In genomic region chr1:1601564-1602320, GRCh38 we compare ENCODE assay signal across 29 cellular contexts. TPM values are rescaled to one million over a fixed set of nuclear protein-coding genes. Genes with fewer than 3 reads are reported as not detected.
DNase-seq lines count a peak whose midpoint lies in the region; ATAC-seq and TF ChIP-seq lines count a peak whose summit lies in the region.
"Had no signal": no experiment of that assay in that cellular context is flagged by ENCODE, and none has a peak within 500 bp of the region (broad histone marks: within the 10 kb centered on the region; RNA-seq: fewer than 3 reads in every experiment).

No MANE protein-coding gene starts in this region.

- no peak for TF ChIP-seq CTCF in CD4-positive, alpha-beta T cell (IDR thresholded peaks at IDR 0.05)
- TF ChIP-seq CTCF in OCI-LY3 (IDR thresholded peaks at IDR 0.05; ENCODE audit: low read depth, low read length): no peak

- H2AK5ac ChIP-seq in neuronal stem cell (ENCODE audit: low read depth, low read length): peak overlapping the region; percentile 71

- no CpG with 5 or more reads among the region's 15 CpGs for WGBS in neuronal stem cell (ENCODE audit: extremely low coverage in 2 of 2, insufficient read length in 2 of 2, insufficient replicate concordance in 1 of 2), 2 donors
- WGBS in aorta, 2 donors: 86 to 88% methylated on average over 15 of the region's 15 CpGs

- H3K27me3 Mint-ChIP-seq in CD4-positive, alpha-beta T cell: no peaks in the 10 kb centered on the region

- peaks cover 36% of the 10 kb centered on the region for H3K4me1 ChIP-seq in OCI-LY3 (ENCODE audit: low read length)
- H3K4me1 ChIP-seq in neuronal stem cell (ENCODE audit: control insufficient read depth in 2 of 2, insufficient read depth in 1 of 2, low read depth in 1 of 2, low read length in 2 of 2): peaks cover 10 to 22% of the 10 kb centered on the region in 2 donors
- no peaks in the 10 kb centered on the region for H3K4me1 ChIP-seq in aorta (ENCODE audit: control insufficient read depth in 1 of 2, insufficient read depth in 2 of 2, low read length in 2 of 2)

- DNase-seq in CD4-positive, alpha-beta T cell: no peak
- DNase-seq in neuronal stem cell (ENCODE audit: low spot score) (no peak), pons (ENCODE audit: low spot score) (no peak), aorta (no peak)
- DNase-seq in activated effector memory CD4-positive, alpha-beta T cell treated with Interleukin-2 at 50 U/mL for 16 hours: no peak
- DNase-seq: activated CD4-positive, alpha-beta T cell treated with anti-CD3 and anti-CD28 coated beads, Interleukin-2, amount 10 ng/mL, durations not matched to agents 7 days and 5 days; activated CD8-positive, alpha-beta memory T cell treated with anti-CD3 and anti-CD28 coated beads, Interleukin-2, amount 10 ng/mL, durations not matched to agents 7 days and 5 days; activated naive CD4-positive, alpha-beta T cell treated with anti-CD3 and anti-CD28 coated beads, Interleukin-2, amount 50 U/mL, for 16 hours; activated T-cell treated with anti-CD3 and anti-CD28 coated beads, Interleukin-2, amount 50 U/mL, for 72 hours; amygdala; EL; H9; naive thymus-derived CD8-positive, alpha-beta T cell; NCI-H1417; NCI-H2081; NCI-H226; right cardiac atrium; stimulated activated CD4-positive, alpha-beta T cell treated with anti-CD3 and anti-CD28 coated beads, Interleukin-12 subunit alpha, Interleukin-12 subunit beta, amount 100 ng/mL, for 4 hours; stimulated activated CD4-positive, alpha-beta T cell treated with anti-CD3 and anti-CD28 coated beads, Interleukin-4, amount 100 ng/mL, for 24 hours; stimulated activated naive CD4-positive, alpha-beta T cell treated with Interleukin-2 at 50 U/mL for 16 hours had no signal

- peak overlapping the region; percentile 20 for H3K27ac Mint-ChIP-seq in CD4-positive, alpha-beta T cell
- H3K27ac Mint-ChIP-seq: activated CD4-positive, alpha-beta T cell treated with anti-CD3 and anti-CD28 coated beads, Interleukin-2, amount 10 ng/mL, durations not matched to agents 7 days and 5 days; activated CD8-positive, alpha-beta memory T cell treated with anti-CD3 and anti-CD28 coated beads, Interleukin-2, amount 10 ng/mL, durations not matched to agents 7 days and 5 days; activated T-cell treated with anti-CD3 and anti-CD28 coated beads, Interleukin-2, amount 50 U/mL, for 72 hours; H9; mesothelial cell of epicardium; naive thymus-derived CD8-positive, alpha-beta T cell had no signal

- no peaks in the 10 kb centered on the region for H3K36me3 Mint-ChIP-seq in CD4-positive, alpha-beta T cell (ENCODE audit: low read depth)
- H3K36me3 Mint-ChIP-seq: activated CD8-positive, alpha-beta memory T cell treated with anti-CD3 and anti-CD28 coated beads, Interleukin-2, amount 10 ng/mL, durations not matched to agents 7 days and 5 days; mesothelial cell of epicardium; naive thymus-derived CD8-positive, alpha-beta T cell had no signal

- no peak overlapping the region for H2BK12ac ChIP-seq in neuronal stem cell (ENCODE audit: low read length)

- H3K79me1 ChIP-seq in neuronal stem cell (ENCODE audit: low read depth, low read length): peaks cover 2% of the 10 kb centered on the region

- peaks cover 10% of the 10 kb centered on the region for H3K4me1 Mint-ChIP-seq in CD4-positive, alpha-beta T cell (ENCODE audit: low read depth)

- H2AFZ ChIP-seq in OCI-LY3 (ENCODE audit: low read depth, low read length): no peak overlapping the region
- H2AFZ ChIP-seq in neuronal stem cell (ENCODE audit: low read length): no peak overlapping the region

- no peaks in the 10 kb centered on the region for H3K9me3 ChIP-seq in CD4-positive, alpha-beta T cell (ENCODE audit: control insufficient read depth, low read length)
- no peaks in the 10 kb centered on the region for H3K9me3 ChIP-seq in OCI-LY3 (ENCODE audit: insufficient read depth, low read length)
- peaks cover 0 to 2% of the 10 kb centered on the region in 2 donors for H3K9me3 ChIP-seq in neuronal stem cell (replicated peaks in 1 of 2; ENCODE audit: control insufficient read depth in 2 of 2, insufficient read depth in 1 of 2, low read depth in 1 of 2, low read length in 2 of 2)
- H3K9me3 ChIP-seq in aorta (ENCODE audit: control insufficient read depth, low read length): no peaks in the 10 kb centered on the region
- H3K9me3 ChIP-seq: pancreas, thoracic aorta, vagina had no signal

- no peaks in the 10 kb centered on the region for H3K27me3 ChIP-seq in CD4-positive, alpha-beta T cell (ENCODE audit: control insufficient read depth, insufficient read depth, low read length)
- 0 out of 2 replicates have a peak, but pooled peaks cover 4% of the 10 kb centered on the region for H3K27me3 ChIP-seq in OCI-LY3 (ENCODE audit: low read depth, low read length)
- peaks cover 20 to 52% (median 26%) of the 10 kb centered on the region in 3 experiments for H3K27me3 ChIP-seq in neuronal stem cell (ENCODE audit: control insufficient read depth in 3 of 3, insufficient read depth in 3 of 3, low read depth in 1 of 3, low read length in 3 of 3)
- H3K27me3 ChIP-seq in aorta (ENCODE audit: control insufficient read depth in 1 of 2, insufficient read depth in 2 of 2, low read length in 1 of 2): no peaks in the 10 kb centered on the region
- H3K27me3 ChIP-seq: pancreas had no signal

- H3K4me3 Mint-ChIP-seq in CD4-positive, alpha-beta T cell: no peak overlapping the region
- H3K4me3 Mint-ChIP-seq: activated CD4-positive, alpha-beta T cell treated with anti-CD3 and anti-CD28 coated beads, Interleukin-2, amount 10 ng/mL, durations not matched to agents 7 days and 5 days; activated CD8-positive, alpha-beta memory T cell treated with anti-CD3 and anti-CD28 coated beads, Interleukin-2, amount 10 ng/mL, durations not matched to agents 7 days and 5 days; dendritic cell treated with granulocyte-macrophage colony-stimulating factor and Interleukin-4, amounts not matched to agents 40 ng/mL and 50 ng/mL, for 4 days had no signal

- no peaks in the 10 kb centered on the region for H3K79me2 ChIP-seq in OCI-LY3 (ENCODE audit: low read length)

- H4K91ac ChIP-seq in neuronal stem cell (ENCODE audit: low read depth, low read length, poor library complexity): no peak overlapping the region

- POLR2A ChIA-PET in CD4-positive, alpha-beta T cell (lab: Charles Lee): interaction anchor here (1.8 to 3.4 kb wide), 2 partner anchors 13 to 28 kb away, joined by 4 to 22 read pairs; partner anchors contain the start of gene MIB2

- no peak overlapping the region for H2BK5ac ChIP-seq in neuronal stem cell (ENCODE audit: low read length)

- H2BK120ac ChIP-seq in neuronal stem cell (ENCODE audit: low read depth, low read length): no peak overlapping the region

- H3K4ac ChIP-seq in neuronal stem cell (ENCODE audit: low read length): no peak overlapping the region

- H3K4me2 ChIP-seq in OCI-LY3 (ENCODE audit: low read length) (peak overlapping the region; percentile 78), neuronal stem cell (ENCODE audit: insufficient read depth, low read length, poor library complexity, severe bottlenecking) (no peak overlapping the region)

- H2BK15ac ChIP-seq in neuronal stem cell (ENCODE audit: low read length): no peak overlapping the region

- H3K9ac ChIP-seq in OCI-LY3 (ENCODE audit: low read length) (no peak overlapping the region), neuronal stem cell (ENCODE audit: low read depth, low read length, poor library complexity) (no peak overlapping the region)

- CTCF ChIA-PET in CD4-positive, alpha-beta T cell (lab: Charles Lee): no interaction called here

- no peak overlapping the region for H4K8ac ChIP-seq in neuronal stem cell (ENCODE audit: low read depth, low read length)

- no peak overlapping the region for H3K14ac ChIP-seq in neuronal stem cell (ENCODE audit: low read length)

- no peak overlapping the region for H3K27ac ChIP-seq in CD4-positive, alpha-beta T cell (ENCODE audit: low read depth, low read length)
- H3K27ac ChIP-seq in OCI-LY3 (ENCODE audit: low read length) (no peak overlapping the region), neuronal stem cell (replicated peaks; ENCODE audit: low read length) (no peak overlapping the region), aorta (ENCODE audit: low read depth in 1 of 2, low read length in 2 of 2) (no peak overlapping the region)
- H3K27ac ChIP-seq: cardiac muscle cell, pancreas, thoracic aorta, vagina had no signal

- H3K4me3 ChIP-seq in OCI-LY3 (ENCODE audit: low read length) (no peak overlapping the region), neuronal stem cell (ENCODE audit: low read length in 2 of 2) (no peak overlapping the region), aorta (ENCODE audit: low read length in 2 of 2) (no peak overlapping the region)
- H3K4me3 ChIP-seq: pancreas, thoracic aorta, vagina had no signal

- no peaks in the 10 kb centered on the region for H3K9me3 Mint-ChIP-seq in CD4-positive, alpha-beta T cell
- H3K9me3 Mint-ChIP-seq: activated CD4-positive, alpha-beta T cell treated with anti-CD3 and anti-CD28 coated beads, Interleukin-2, amount 10 ng/mL, durations not matched to agents 7 days and 5 days; activated T-cell treated with anti-CD3 and anti-CD28 coated beads, Interleukin-2, amount 50 U/mL, for 72 hours; dendritic cell treated with granulocyte-macrophage colony-stimulating factor and Interleukin-4, amounts not matched to agents 40 ng/mL and 50 ng/mL, for 4 days; H9; mesothelial cell of epicardium; naive thymus-derived CD8-positive, alpha-beta T cell; T-helper 2 cell treated with Interferon-gamma antibody and Interleukin-4, amounts not matched to agents 5 μg/mL and 100 μg/mL, for 36 hours had no signal

- no peaks in the 10 kb centered on the region for H3K36me3 ChIP-seq in OCI-LY3 (replicated peaks; ENCODE audit: low read depth, low read length)
- no peaks in the 10 kb centered on the region for H3K36me3 ChIP-seq in neuronal stem cell (replicated peaks in 1 of 2; ENCODE audit: control insufficient read depth in 2 of 2, insufficient read depth in 2 of 2, low read length in 2 of 2)
- no peaks in the 10 kb centered on the region for H3K36me3 ChIP-seq in aorta (ENCODE audit: control insufficient read depth in 1 of 2, insufficient read depth in 2 of 2, low read length in 1 of 2)
- H3K36me3 ChIP-seq: cardiac muscle cell, pancreas, thoracic aorta, vagina had no signal

- H3K23ac ChIP-seq in neuronal stem cell (ENCODE audit: low read depth, low read length, poor library complexity): peak overlapping the region; percentile 73

- intact Hi-C loops in CD4-positive, alpha-beta T cell (cut with DNase I, micrococcal nuclease): no loop called here
- intact Hi-C loops in aorta (cut with DNase I): no loop called here

- H4K20me1 ChIP-seq in OCI-LY3 (ENCODE audit: insufficient read depth, low read length): no peaks in the 10 kb centered on the region

- H3K18ac ChIP-seq in neuronal stem cell (ENCODE audit: low read length): no peak overlapping the region

- no peak for ATAC-seq in CD4-positive, alpha-beta T cell (ENCODE audit: poor library complexity)
- ATAC-seq in aorta (ENCODE audit: low FRiP score): no peak
- ATAC-seq: activated CD8-positive, alpha-beta memory T cell treated with anti-CD3 and anti-CD28 coated beads, Interleukin-2, amount 10 ng/mL, durations not matched to agents 7 days and 5 days; activated T-cell treated with anti-CD3 and anti-CD28 coated beads, Interleukin-2, amount 50 U/mL, for 72 hours; naive thymus-derived CD8-positive, alpha-beta T cell; pancreas; right cardiac atrium; SK-N-SH treated with all-trans-retinoic acid at 6 μM for 48 hours had no signal

RNA-seq across cellular contexts. Expression of gene FNDC10, which starts 1.8 kb away (rescaled TPM):
- 1 to 10 TPM; 1.0 to 1.3 TPM for total RNA-seq in CD4-positive, alpha-beta T cell
- 12.4 TPM for polyA plus RNA-seq in neuronal stem cell (2013, experiment 1 of 2)
- 11.8 TPM for polyA plus RNA-seq in neuronal stem cell (2013, experiment 2 of 2)
- 1 to 10 TPM; 1.2 to 3.0 TPM for total RNA-seq in aorta
- under 1 TPM; 0.38 to 0.50 TPM for polyA plus RNA-seq in aorta

RNA-seq across cellular contexts. Expression of gene MIB2, which starts 13.6 kb away (rescaled TPM):
- total RNA-seq in CD4-positive, alpha-beta T cell: 10 to 100 TPM; 58.3 to 59.4 TPM
- 60.6 TPM for polyA plus RNA-seq in neuronal stem cell (2013, experiment 1 of 2)
- 58.5 TPM for polyA plus RNA-seq in neuronal stem cell (2013, experiment 2 of 2)
- 10 to 100 TPM; 45.0 to 77.7 TPM for total RNA-seq in aorta
- polyA plus RNA-seq in aorta: 100 to 1,000 TPM in 1 of 2 donors, 10 to 100 TPM in 1; 20.4 to 220 TPM

RNA-seq across cellular contexts. Expression of gene SSU72, which starts 27.1 kb away (rescaled TPM):
- total RNA-seq in CD4-positive, alpha-beta T cell: 100 to 1,000 TPM in 1 of 2 experiments, 10 to 100 TPM in 1; 95.4 to 101 TPM
- polyA plus RNA-seq in neuronal stem cell (2013, experiment 1 of 2): 147 TPM
- polyA plus RNA-seq in neuronal stem cell (2013, experiment 2 of 2): 144 TPM
- 10 to 100 TPM; 67.7 to 71.5 TPM for total RNA-seq in aorta
- polyA plus RNA-seq in aorta: 10 to 100 TPM; 65.0 to 92.8 TPM

RNA-seq across cellular contexts. Expression of gene MMP23B, which starts 30.2 kb away (rescaled TPM):
- 1 to 10 TPM; 3.0 to 3.7 TPM for total RNA-seq in CD4-positive, alpha-beta T cell
- 11.0 TPM for polyA plus RNA-seq in neuronal stem cell (2013, experiment 1 of 2)
- 10.6 TPM for polyA plus RNA-seq in neuronal stem cell (2013, experiment 2 of 2)
- 10 to 100 TPM; 15.5 to 74.5 TPM for total RNA-seq in aorta
- 100 to 1,000 TPM in 1 of 2 donors, 10 to 100 TPM in 1; 41.2 to 120 TPM for polyA plus RNA-seq in aorta

RNA-seq across cellular contexts. Expression of gene CDK11B, which starts 57.1 kb away (rescaled TPM):
- 10 to 100 TPM; 49.8 to 52.0 TPM for total RNA-seq in CD4-positive, alpha-beta T cell
- polyA plus RNA-seq in neuronal stem cell (2013, experiment 1 of 2): 40.1 TPM
- 41.3 TPM for polyA plus RNA-seq in neuronal stem cell (2013, experiment 2 of 2)
- 10 to 100 TPM; 25.2 to 27.0 TPM for total RNA-seq in aorta
- 10 to 100 TPM; 42.3 to 44.7 TPM for polyA plus RNA-seq in aorta
